ENCODE assay signal across 9 cellular contexts in the genomic region with DNA sequence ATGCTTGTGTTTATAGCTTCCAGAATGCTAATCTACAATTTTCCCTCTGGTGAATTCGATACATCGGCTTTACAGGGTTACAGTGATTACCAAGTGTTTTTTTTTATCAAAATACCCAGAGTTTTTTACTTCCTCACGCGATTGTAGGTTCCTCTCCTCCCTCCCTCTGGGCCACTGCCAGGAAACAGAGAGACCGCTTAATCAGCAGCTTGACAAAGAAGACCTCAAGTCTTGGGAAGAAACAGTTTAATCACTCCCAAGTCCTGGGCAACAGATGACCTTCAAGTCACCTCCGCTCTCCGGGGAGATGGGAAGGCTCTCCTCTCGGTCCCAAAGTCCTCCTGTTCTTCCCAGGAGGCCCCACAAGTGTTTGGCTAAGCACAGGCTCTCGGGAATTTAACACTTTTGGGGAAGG. TPM values are rescaled to one million over a fixed set of nuclear protein-coding genes. Genes with fewer than 3 reads are reported as not detected.
DNase-seq lines count a peak whose midpoint lies in the region; ATAC-seq, FAIRE-seq and TF ChIP-seq lines count a peak whose summit lies in the region.
"Had no signal": no experiment of that assay in that cellular context is flagged by ENCODE, and none has a peak within 500 bp of the region (broad histone marks: within the 10 kb centered on the region; RNA-seq: fewer than 3 reads in every experiment).

No MANE protein-coding gene starts in this region.

- no peak for ATAC-seq in HG02798 (IDR thresholded peaks at IDR 0.05; ENCODE audit: poor library complexity, unreplicated experiment)

- no peak for FAIRE-seq in small intestine (lab: Jason Lieb, UNC)
- FAIRE-seq: bronchial epithelial cell had no signal

- H3K27me3 ChIP-seq in HL-60 (ENCODE audit: insufficient read depth, poor library complexity, severe bottlenecking) = peaks cover 3% of the 10 kb centered on the region
- no peaks in the 10 kb centered on the region for H3K27me3 ChIP-seq in layer of hippocampus (ENCODE audit: control insufficient read depth, insufficient read depth, low read length)
- H3K27me3 ChIP-seq in small intestine (ENCODE audit: control insufficient read depth in 2 of 2, insufficient read depth in 2 of 2, low read length in 2 of 2) = no peaks in the 10 kb centered on the region
- H3K27me3 ChIP-seq in HAP-1 (ENCODE audit: low read depth) = no peaks in the 10 kb centered on the region

- in situ Hi-C loops in HAP-1 (cut with MboI; ENCODE audit: low sequenced_read_pairs) = no loop called here

- WGBS in small intestine, 3 donors = 2 to 7% (median 3%) methylated on average over 9 of the region's 9 CpGs

- no peak for TF ChIP-seq CTCF in HL-60 (IDR thresholded peaks at IDR 0.05; ENCODE audit: insufficient read depth, low read length)

- DNase-seq in HL-60 (ENCODE audit: low read depth in 1 of 2, low spot score in 1 of 2) (peak; percentile 48 to 56), brain pericyte (ENCODE audit: low read depth, low spot score) (peak; percentile 91), small intestine (peak; percentile 40), GM19240 (ENCODE audit: insufficient read length, low spot score) (no peak), NCI-H1105 treated with DMSO at 0.1 percent for 48 hours (lab: John Stamatoyannopoulos, UW) (no peak), HAP-1 (ENCODE audit: low spot score in 2 of 2) (no peak)

- no peaks in the 10 kb centered on the region for H3K36me3 ChIP-seq in small intestine (ENCODE audit: control insufficient read depth in 2 of 2, insufficient read depth in 2 of 2, low read length in 2 of 2)
- H3K36me3 ChIP-seq in HAP-1 (replicated peaks) = no peaks in the 10 kb centered on the region

- H3K9me3 ChIP-seq in small intestine (ENCODE audit: control insufficient read depth, low read depth) (no peaks in the 10 kb centered on the region), HAP-1 (no peaks in the 10 kb centered on the region)

- no peak overlapping the region for H3K4me3 ChIP-seq in HL-60 (replicated peaks; ENCODE audit: insufficient read depth, low read length)
- H3K4me3 ChIP-seq in small intestine (ENCODE audit: low read depth in 1 of 2, low read length in 2 of 2) = no peak overlapping the region
- no peak overlapping the region for H3K4me3 ChIP-seq in HAP-1

- H3K27ac ChIP-seq in HL-60 (replicated peaks) (no peak overlapping the region), layer of hippocampus (ENCODE audit: low read depth, low read length) (peak overlapping the region; percentile 62), small intestine (ENCODE audit: low read depth in 1 of 2, low read length in 1 of 2) (peak overlapping the region in 1 of 2 donors; percentile 57)

- peaks cover 0 to 4% of the 10 kb centered on the region in 2 donors for H3K4me1 ChIP-seq in small intestine (ENCODE audit: control insufficient read depth in 2 of 2, insufficient read depth in 1 of 2, low read depth in 1 of 2, low read length in 1 of 2)
- H3K4me1 ChIP-seq in HAP-1 = no peaks in the 10 kb centered on the region

RNA-seq across cellular contexts. Expression of a gene that starts 23.5 kb away (rescaled TPM):
- polyA plus RNA-seq in small intestine = 1 to 10 TPM in 1 of 3 donors, not detected in 2; 1.5 TPM

RNA-seq across cellular contexts. Expression of a gene that starts 33.7 kb away (rescaled TPM):
- under 1 TPM in 2 of 3 donors, not detected in 1; 0.15 to 0.27 TPM for polyA plus RNA-seq in small intestine

RNA-seq across cellular contexts. Expression of a gene that starts 47.4 kb away (rescaled TPM):
- polyA plus RNA-seq in small intestine = 10 to 100 TPM; 17.6 to 63.9 (median 25.3) TPM

RNA-seq across cellular contexts. Expression of a gene that starts 52.6 kb away (rescaled TPM):
- polyA plus RNA-seq in small intestine = 10 to 100 TPM; 15.0 to 34.0 (median 16.2) TPM

Comparison
In these comparisons a context has a peak if more than half of its experiments do, and no peak if none do; other contexts are left out.
1. DNase-seq: peak in HL-60 (2 of 2), brain pericyte (single experiment) and small intestine (single experiment); none in GM19240 (single experiment), NCI-H1105 treated with DMSO at 0.1 percent for 48 hours (single experiment) and HAP-1 (0 of 2).